12 cellular contexts compared by ENCODE assay signal in genomic region chr19:6062961-6063575, GRCh38. TPM values are rescaled to one million over a fixed set of nuclear protein-coding genes. Genes with fewer than 3 reads are reported as not detected.
DNase-seq lines count a peak whose midpoint lies in the region; ATAC-seq, FAIRE-seq and TF ChIP-seq lines count a peak whose summit lies in the region.
"Had no signal": no experiment of that assay in that cellular context is flagged by ENCODE, and none has a peak within 500 bp of the region (broad histone marks: within the 10 kb centered on the region; RNA-seq: fewer than 3 reads in every experiment).

No MANE protein-coding gene starts in this region.

- H2BK5ac ChIP-seq in trophoblast cell (ENCODE audit: low read depth, low read length, poor library complexity) = no peak overlapping the region

- no peaks in the 10 kb centered on the region for H3K27me3 Mint-ChIP-seq in endodermal cell (ENCODE audit: insufficient read depth)

- H3K9me3 ChIP-seq in right lobe of liver = no peaks in the 10 kb centered on the region
- no peaks in the 10 kb centered on the region for H3K9me3 ChIP-seq in HepG2 (ENCODE audit: low read length)
- no peaks in the 10 kb centered on the region for H3K9me3 ChIP-seq in endodermal cell (ENCODE audit: control insufficient read depth, low read length)
- H3K9me3 ChIP-seq in trophoblast cell (ENCODE audit: insufficient read depth, low read depth, low read length) = peaks cover 2% of the 10 kb centered on the region
- no peaks in the 10 kb centered on the region for H3K9me3 ChIP-seq in vagina
- H3K9me3 ChIP-seq: SJCRH30 had no signal

- no peak overlapping the region for H3K14ac ChIP-seq in trophoblast cell (ENCODE audit: low read length)

- TF ChIP-seq POLR2A in right lobe of liver (IDR thresholded peaks at IDR 0.05) = no peak
- no peak for TF ChIP-seq POLR2A in HepG2 (IDR thresholded peaks at IDR 0.05; ENCODE audit: insufficient read depth in 1 of 2, low read depth in 2 of 2, low read length in 2 of 2)
- no peak for TF ChIP-seq POLR2A in vagina (IDR thresholded peaks at IDR 0.05)

- no peak for ATAC-seq in right lobe of liver
- ATAC-seq in HepG2 = no peak
- ATAC-seq in HG02938 (IDR thresholded peaks at IDR 0.05; ENCODE audit: unreplicated experiment) = no peak

- TF ChIP-seq RAD21 in HepG2 (CRISPR knock-in tag; IDR thresholded peaks at IDR 0.05) = no peak

- peak overlapping the region in 1 of 3 donors; percentile 68 for H3K27ac ChIP-seq in right lobe of liver
- no peak overlapping the region for H3K27ac ChIP-seq in HepG2 (ENCODE audit: extremely low read length, insufficient read depth, low read length)
- H3K27ac ChIP-seq in endodermal cell (ENCODE audit: low read depth, low read length) = no peak overlapping the region
- no peak overlapping the region for H3K27ac ChIP-seq in trophoblast cell (ENCODE audit: low read depth, low read length)
- H3K27ac ChIP-seq in vagina = peak overlapping the region; percentile 31
- H3K27ac ChIP-seq: SJCRH30 had no signal

- H3K27me3 ChIP-seq in right lobe of liver = no peaks in the 10 kb centered on the region
- peaks cover 0 to 4% of the 10 kb centered on the region in 2 experiments; a peak in 1 of 5 replicates for H3K27me3 ChIP-seq in HepG2 (ENCODE audit: control insufficient read depth in 1 of 2, insufficient read depth in 2 of 2, low read length in 2 of 2)
- no peaks in the 10 kb centered on the region for H3K27me3 ChIP-seq in endodermal cell (ENCODE audit: control insufficient read depth, insufficient read depth, low read length, poor library complexity, severe bottlenecking)
- H3K27me3 ChIP-seq in trophoblast cell (ENCODE audit: insufficient read depth, low read length) = no peaks in the 10 kb centered on the region
- no peaks in the 10 kb centered on the region for H3K27me3 ChIP-seq in vagina
- H3K27me3 ChIP-seq: SJCRH30 had no signal

- H3K27ac Mint-ChIP-seq in endodermal cell = no peak overlapping the region

- no peak overlapping the region for H4K8ac ChIP-seq in trophoblast cell (ENCODE audit: low read depth, low read length)

- H4K91ac ChIP-seq in trophoblast cell (ENCODE audit: low read depth, low read length) = no peak overlapping the region

- peaks cover 2% of the 10 kb centered on the region for H3K9me3 Mint-ChIP-seq in endodermal cell
- H3K9me3 Mint-ChIP-seq: type B pancreatic cell had no signal

- peaks cover 54% of the 10 kb centered on the region for H3K4me1 Mint-ChIP-seq in endodermal cell

- H3K4me2 ChIP-seq in HepG2 (ENCODE audit: low read depth, low read length) = no peak overlapping the region
- H3K4me2 ChIP-seq in trophoblast cell (ENCODE audit: low read length) = no peak overlapping the region

- TF ChIP-seq CTCF in right lobe of liver (IDR thresholded peaks at IDR 0.05) (no peak), HepG2 (CRISPR knock-in tag; IDR thresholded peaks at IDR 0.05) (no peak), endodermal cell (conservative IDR thresholded peaks at IDR 0.05) (no peak), vagina (IDR thresholded peaks at IDR 0.05) (no peak)

- H3K9ac ChIP-seq in HepG2 (ENCODE audit: insufficient read depth, low read depth, low read length) (no peak overlapping the region), endodermal cell (ENCODE audit: extremely low read depth, low read length, poor library complexity, severe bottlenecking) (no peak overlapping the region), trophoblast cell (ENCODE audit: low read length) (no peak overlapping the region)

- H3K4me1 ChIP-seq in right lobe of liver (peaks cover 0 to 28% (median 6%) of the 10 kb centered on the region in 4 donors), HepG2 (ENCODE audit: insufficient read depth, low read length) (peaks cover 40% of the 10 kb centered on the region), endodermal cell (ENCODE audit: control insufficient read depth, insufficient read depth, low read length) (peaks cover 9% of the 10 kb centered on the region), trophoblast cell (ENCODE audit: control insufficient read depth in 1 of 2, insufficient read depth in 2 of 2, low read length in 2 of 2) (peaks cover 4 to 11% of the 10 kb centered on the region in 2 experiments), vagina (peaks cover 89% of the 10 kb centered on the region)

- H2BK120ac ChIP-seq in trophoblast cell (ENCODE audit: insufficient read depth, low read length, poor library complexity) = no peak overlapping the region

- WGBS in right lobe of liver (ENCODE audit: insufficient coverage, low coverage, low lambda C conversion rate, missing lambda C conversion rate) = 73% methylated on average over 2 of the region's 17 CpGs
- WGBS in HepG2 (ENCODE audit: low lambda C conversion rate) = 76% methylated on average over 16 of the region's 17 CpGs
- 94 to 97% methylated on average over 12 to 17 of the region's 17 CpGs for WGBS in endodermal cell (ENCODE audit: insufficient coverage in 1 of 2, insufficient read length in 1 of 2), 2 experiments
- WGBS in trophoblast cell (ENCODE audit: extremely low coverage, insufficient coverage, insufficient read length) = no CpG with 5 or more reads among the region's 17 CpGs

- no peaks in the 10 kb centered on the region for H4K20me1 ChIP-seq in HepG2 (ENCODE audit: insufficient read depth, low read length)

- no peak overlapping the region for H2AFZ ChIP-seq in HepG2 (ENCODE audit: low read length)
- H2AFZ ChIP-seq in trophoblast cell (ENCODE audit: insufficient read depth, low read length, poor library complexity) = no peak overlapping the region

- no peak overlapping the region for H4K12ac ChIP-seq in trophoblast cell (ENCODE audit: low read depth, low read length)

- H3K79me2 ChIP-seq in HepG2 (ENCODE audit: insufficient read depth, low read length) (no peaks in the 10 kb centered on the region), trophoblast cell (ENCODE audit: control insufficient read depth, insufficient read depth, low read length, poor library complexity) (no peaks in the 10 kb centered on the region)

- in situ Hi-C loops in HepG2 (cut with HindIII; ENCODE audit: extremely low pct_ligation_motif_present, low pct_unique_long_range_greater_than_20kb) = no loop called here

- BruUV-seq in HepG2 (replicated peaks; lab: Mats Ljungman, UMichigan) = no TSS peak

- POLR2A ChIA-PET in HepG2 (lab: Yijun Ruan, JAX) = no interaction called here

- intact Hi-C loops in right lobe of liver (cut with DNase I) = no loop called here
- intact Hi-C loops in HepG2 (cut with micrococcal nuclease; ENCODE audit: unreplicated experiment) = no loop called here
- intact Hi-C loops in vagina (cut with DNase I) = no loop called here

- no peak overlapping the region for H2BK12ac ChIP-seq in trophoblast cell (ENCODE audit: low read length)

- no peak for FAIRE-seq in HepG2 (lab: Jason Lieb, UNC)

- no peaks in the 10 kb centered on the region for H3K36me3 Mint-ChIP-seq in endodermal cell (ENCODE audit: low read depth)
- H3K36me3 Mint-ChIP-seq: type B pancreatic cell had no signal

- H3K4me3 ChIP-seq in right lobe of liver (no peak overlapping the region), HepG2 (replicated peaks in 1 of 3; ENCODE audit: insufficient read depth in 1 of 3, low read depth in 2 of 3, low read length in 3 of 3) (no peak overlapping the region), endodermal cell (ENCODE audit: low read length) (no peak overlapping the region), trophoblast cell (ENCODE audit: low read depth, low read length) (peak overlapping the region; percentile 1), vagina (no peak overlapping the region)
- H3K4me3 ChIP-seq: SJCRH30 had no signal

- DNase-seq in right lobe of liver = peak in 2 of 3 donors; percentile 41 to 52
- DNase-seq in HepG2 (ENCODE audit: low spot score) = no peak
- peak; percentile 30 for DNase-seq in endodermal cell
- no peak for DNase-seq in trophoblast cell
- DNase-seq in vagina (ENCODE audit: extremely low spot score in 2 of 2) = peak in 1 of 2 donors; percentile 82
- no peak for DNase-seq in OCI-M2 (lab: John Stamatoyannopoulos, UW; ENCODE audit: unreplicated experiment)
- DNase-seq in DMS79 (lab: John Stamatoyannopoulos, UW) = no peak
- DNase-seq: NCI-H2081 treated with DMSO at 0.1 percent for 48 hours, NCI-H82, SJCRH30 had no signal

- TF ChIP-seq EP300 in HepG2 (IDR thresholded peaks at IDR 0.05; ENCODE audit: low read depth in 2 of 2, low read length in 2 of 2) (no peak), HepG2 (CRISPR knock-in tag; IDR thresholded peaks at IDR 0.05; ENCODE audit: borderline replicate concordance) (no peak)

- no peak overlapping the region for H3K4ac ChIP-seq in trophoblast cell (ENCODE audit: low read depth, low read length)

- no peak overlapping the region for H2AK5ac ChIP-seq in trophoblast cell (ENCODE audit: low read length)

- H3K18ac ChIP-seq in trophoblast cell (ENCODE audit: low read length) = no peak overlapping the region

- H3K79me1 ChIP-seq in trophoblast cell (ENCODE audit: low read length) = peaks cover 4% of the 10 kb centered on the region

- no peak overlapping the region for H3K23ac ChIP-seq in trophoblast cell (ENCODE audit: low read length)

- no peak overlapping the region for H3K4me3 Mint-ChIP-seq in endodermal cell

- CTCF ChIA-PET in HepG2 (lab: Yijun Ruan, JAX; ENCODE audit: low intra/inter-chr PET ratio, low total read pairs) = no interaction called here

- H3K36me3 ChIP-seq in right lobe of liver (no peaks in the 10 kb centered on the region), HepG2 (replicated peaks in 1 of 2; ENCODE audit: control insufficient read depth in 1 of 2, insufficient read depth in 2 of 2, low read length in 2 of 2) (no peaks in the 10 kb centered on the region), endodermal cell (ENCODE audit: control insufficient read depth, insufficient read depth, low read length) (no peaks in the 10 kb centered on the region), trophoblast cell (ENCODE audit: control insufficient read depth in 1 of 2, insufficient read depth in 2 of 2, low read length in 2 of 2) (no peaks in the 10 kb centered on the region), vagina (no peaks in the 10 kb centered on the region)
- H3K36me3 ChIP-seq: SJCRH30 had no signal

RNA-seq across cellular contexts. Expression of gene RFX2, which starts 47.2 kb away (rescaled TPM):
- total RNA-seq in right lobe of liver (1 to 10 TPM; 1.6 to 2.9 (median 1.9) TPM), HepG2 (2016; rRNA removed; fragmentation: Illumina TruSeq; extraction: Trizol) (1.3 and 2.8 TPM in 2 replicates), endodermal cell (10 to 100 TPM in 1 of 2 donors, 1 to 10 TPM in 1; 6.6 to 11.0 TPM), vagina (12.0 TPM)
- total RNA-seq in HepG2 (2016; cell fraction: cytosol; rRNA removed; fragmentation: Illumina TruSeq; extraction: Trizol; ENCODE audit: low read depth) = 2.6 and 7.1 TPM in 2 replicates
- 1.5 and 2.5 TPM in 2 replicates for total RNA-seq in HepG2 (2016; cell fraction: insoluble cytoplasmic fraction; rRNA removed; fragmentation: Illumina TruSeq; extraction: Trizol)
- 1.8 and 2.4 TPM in 2 replicates for total RNA-seq in HepG2 (2016; cell fraction: membrane; rRNA removed; fragmentation: Illumina TruSeq; extraction: Trizol)
- 2.4 and 3.9 TPM in 2 replicates for total RNA-seq in HepG2 (2016; cell fraction: nucleus; rRNA removed; fragmentation: Illumina TruSeq; extraction: Trizol)
- 2.4 and 3.3 TPM in 2 replicates for polyA plus RNA-seq in HepG2 (2011; rRNA removed)
- polyA plus RNA-seq in HepG2 (2011; cell fraction: cytosol; rRNA removed) = 1.5 and 2.4 TPM in 2 replicates
- 3.3 and 4.9 TPM in 2 replicates for polyA plus RNA-seq in HepG2 (2011; cell fraction: nucleus; rRNA removed)
- 1.1 and 2.1 TPM in 2 replicates for polyA plus RNA-seq in HepG2 (2012)
- polyA plus RNA-seq in HepG2 (2016; cell fraction: cytosol; fragmentation: Illumina TruSeq; extraction: Trizol; ENCODE audit: low read depth) = 3.0 and 3.6 TPM in 2 replicates
- 1.2 and 1.3 TPM in 2 replicates for polyA plus RNA-seq in HepG2 (2016; cell fraction: insoluble cytoplasmic fraction; fragmentation: Illumina TruSeq; extraction: Trizol; ENCODE audit: low read depth)
- polyA plus RNA-seq in HepG2 (2016; cell fraction: membrane; fragmentation: Illumina TruSeq; extraction: Trizol; ENCODE audit: low read depth) = 1.8 and 2.9 TPM in 2 replicates
- 3.0 and 6.2 TPM in 2 replicates for polyA plus RNA-seq in HepG2 (2016; cell fraction: nucleus; fragmentation: Illumina TruSeq; extraction: Trizol; ENCODE audit: insufficient read depth, low read depth)
- polyA minus RNA-seq in HepG2 (2011; rRNA and poly(A)+ RNA removed; ENCODE audit: low replicate concordance) = 5.3 and 9.1 TPM in 2 replicates
- polyA minus RNA-seq in HepG2 (2011; cell fraction: cytosol; rRNA and poly(A)+ RNA removed) = 1.3 and 3.3 TPM in 2 replicates
- polyA minus RNA-seq in HepG2 (2011; cell fraction: nucleus; rRNA and poly(A)+ RNA removed) = 3.6 and 6.2 TPM in 2 replicates
- polyA plus RNA-seq in endodermal cell (2013, experiment 1 of 2) = 20.7 TPM
- polyA plus RNA-seq in endodermal cell (2013, experiment 2 of 2) = 17.6 TPM
- polyA plus RNA-seq in trophoblast cell (2013) = 2.4 and 2.9 TPM in 2 replicates

Comparison
In these comparisons a context has a peak if more than half of its experiments do, and no peak if none do; other contexts are left out.
1. DNase-seq: peak in right lobe of liver (2 of 3) and endodermal cell (single experiment); none in HepG2 (single experiment), trophoblast cell (0 of 2), OCI-M2 (single experiment) and DMS79 (single experiment).